In genomic region chr22:27434898-27435297, GRCh38 we compare ENCODE assay signal across 21 cellular contexts.
"Had no signal": no experiment of that assay in that cellular context is flagged by ENCODE, and none has a peak within 500 bp of the region (broad histone marks: within the 10 kb centered on the region; RNA-seq: fewer than 3 reads in every experiment).

No MANE protein-coding gene starts in this region.

- H3K27ac ChIP-seq: prostate gland, spleen, testis, upper lobe of left lung, WERI-Rb-1 had no signal

- H3K4me3 ChIP-seq: cardiac muscle cell, esophagus muscularis mucosa, lung, prostate gland, spleen, testis, upper lobe of left lung had no signal

- DNase-seq: activated CD4-positive, alpha-beta T cell treated with anti-CD3 and anti-CD28 coated beads for 1 hour; activated CD8-positive, alpha-beta memory T cell treated with anti-CD3 and anti-CD28 coated beads for 24 hours; activated CD8-positive, alpha-beta memory T cell treated with anti-CD3 and anti-CD28 coated beads, Interleukin-2, amount 50 U/mL, for 48 hours; activated effector memory CD4-positive, alpha-beta T cell treated with anti-CD3 and anti-CD28 coated beads, Interleukin-2, amount 50 U/mL, for 16 hours; activated T-cell treated with anti-CD3 and anti-CD28 coated beads, Interleukin-2, amount 50 U/mL, for 48 hours; dermis blood vessel endothelial cell; effector memory CD4-positive, alpha-beta T cell; hippocampal formation; left cardiac atrium; spleen; stimulated activated CD4-positive, alpha-beta T cell treated with anti-CD3 and anti-CD28 coated beads, Interleukin-4, amount 100 ng/mL, for 4 hours; SW 1271; T-helper 2 cell; testis; upper lobe of left lung; WERI-Rb-1 had no signal

- H3K4me1 ChIP-seq: prostate gland, spleen had no signal

- H3K9me3 ChIP-seq: prostate gland, testis had no signal

- H3K36me3 ChIP-seq: cardiac muscle cell, esophagus muscularis mucosa, prostate gland, spleen, upper lobe of left lung, WERI-Rb-1 had no signal

- H3K27me3 ChIP-seq: cardiac muscle cell, esophagus muscularis mucosa, testis, upper lobe of left lung had no signal

- ATAC-seq: stimulated activated memory B cell treated with anti-CD40 and anti-IgM and Interleukin-4, amounts not matched to agents 10 μg/mL and 1 μg/mL and 100 μg/mL, for 72 hours had no signal
